In genomic region chr14:95136631-95137030, GRCh38 we compare ENCODE assay signal across 1 cellular context.
TF ChIP-seq lines count a peak whose summit lies in the region.

No MANE protein-coding gene starts in this region.

TF ChIP-seq in WTC11, 78 proteins besides CTCF, POLR2A, EP300 and RAD21 (continued from another document):
- TF ChIP-seq AFF4 (CRISPR knock-in tag; IDR thresholded peaks at IDR 0.05; ENCODE audit: borderline replicate concordance), result no peak
- TF ChIP-seq MAX (CRISPR knock-in tag; IDR thresholded peaks at IDR 0.05), result no peak
- TF ChIP-seq NFATC4 (CRISPR knock-in tag; IDR thresholded peaks at IDR 0.05), result no peak
